In genomic region chr7:140010194-140010895, GRCh38 we compare ENCODE assay signal across 24 cellular contexts. TPM values are rescaled to one million over a fixed set of nuclear protein-coding genes. Genes with fewer than 3 reads are reported as not detected.
A peak's percentile ranks its signal among the peaks of the same experiment; 100 is the strongest.
DNase-seq lines count a peak whose midpoint lies in the region; ATAC-seq and TF ChIP-seq lines count a peak whose summit lies in the region.
"Had no signal": no experiment of that assay in that cellular context is flagged by ENCODE, and none has a peak within 500 bp of the region (broad histone marks: within the 10 kb centered on the region; RNA-seq: fewer than 3 reads in every experiment).

No MANE protein-coding gene starts in this region.

- DNase-seq in NCI-H345 (lab: John Stamatoyannopoulos, UW) (peak; percentile 13), NCI-H345 treated with DMSO at 0.1 percent for 48 hours (lab: John Stamatoyannopoulos, UW; ENCODE audit: unreplicated experiment) (no peak), SW480 (ENCODE audit: low spot score) (peak; percentile 9), spleen (peak; percentile 21), hippocampal formation (lab: John Stamatoyannopoulos, UW) (no peak)
- DNase-seq in Jurkat, Clone E6-1 (ENCODE audit: low read depth, low spot score): peak; percentile 9
- DNase-seq: activated CD4-positive, alpha-beta T cell treated with anti-CD3 and anti-CD28 coated beads, Interleukin-2, amount 50 U/mL, for 48 hours; activated CD8-positive, alpha-beta memory T cell treated with anti-CD3 and anti-CD28 coated beads, Interleukin-2, amount 50 U/mL, for 4 hours; activated naive CD4-positive, alpha-beta T cell; activated naive CD8-positive, alpha-beta T cell treated with anti-CD3 and anti-CD28 coated beads, Interleukin-2, amount 50 U/mL, for 24 hours; CD8-positive, alpha-beta memory T cell; central memory CD4-positive, alpha-beta T cell; cortex of kidney; DMS153; effector memory CD8-positive, alpha-beta T cell; erythroblast; mammary epithelial cell; NCI-H1436 treated with DMSO at 0.1 percent for 48 hours; NCI-H2171; NCI-H526 treated with DMSO at 0.1 percent for 48 hours; T-helper 1 cell; testis had no signal

- H3K36me3 ChIP-seq in spleen: peaks cover 0 to 87% (median 4%) of the 10 kb centered on the region in 6 donors

- H3K27me3 ChIP-seq in spleen (replicated peaks in 1 of 7): no peaks in the 10 kb centered on the region
- H3K27me3 ChIP-seq: testis had no signal

- H3K9me3 ChIP-seq in spleen: no peaks in the 10 kb centered on the region
- H3K9me3 ChIP-seq: testis had no signal

- ATAC-seq in HG03108 (IDR thresholded peaks at IDR 0.05; ENCODE audit: unreplicated experiment): no peak
- ATAC-seq: activated naive CD8-positive, alpha-beta T cell treated with anti-CD3 and anti-CD28 coated beads, Interleukin-2, amount 50 U/mL, for 24 hours; effector memory CD8-positive, alpha-beta T cell; natural killer cell treated with Interleukin-12 subunit alpha and Interleukin-12 subunit beta and Interleukin-15 and Interleukin-18, amount 100 ng/mL, for 72 hours had no signal

- 88 to 91% (median 90%) methylated on average over 9 of the region's 9 CpGs for WGBS in spleen, 5 donors

- no peak for TF ChIP-seq POLR2A in spleen (IDR thresholded peaks at IDR 0.05)

- no peaks in the 10 kb centered on the region for H3K4me1 ChIP-seq in spleen
- H3K4me1 ChIP-seq: testis had no signal

- intact Hi-C loops in spleen (cut with DNase I; ENCODE audit: low total_unique reads): no loop called here

- TF ChIP-seq CTCF in spleen (IDR thresholded peaks at IDR 0.05 in 8 of 11, conservative IDR thresholded peaks at IDR 0.05 in 3 of 11): no peak

- H3K27ac ChIP-seq in spleen: no peak overlapping the region
- H3K27ac ChIP-seq: testis had no signal

- no peak overlapping the region for H3K4me3 ChIP-seq in Jurkat, Clone E6-1 (ENCODE audit: low read length)
- H3K4me3 ChIP-seq in spleen: no peak overlapping the region
- H3K4me3 ChIP-seq: testis had no signal

RNA-seq across cellular contexts. Expression of gene PARP12, which starts 52.4 kb away (rescaled TPM):
- 26.9 TPM for polyA plus RNA-seq in Jurkat, Clone E6-1 (2012; ENCODE audit: insufficient read depth, insufficient read length)
- total RNA-seq in spleen: 100 to 1,000 TPM in 1 of 7 donors, 10 to 100 TPM in 6; 60.8 to 101 (median 77.5) TPM
- 10 to 100 TPM; 26.9 to 68.4 (median 59.2) TPM for polyA plus RNA-seq in spleen

Comparison
In these comparisons a context has a peak if more than half of its experiments do, and no peak if none do; other contexts are left out.
1. DNase-seq: peak in NCI-H345 (single experiment), Jurkat, Clone E6-1 (single experiment), SW480 (single experiment) and spleen (single experiment); none in NCI-H345 treated with DMSO at 0.1 percent for 48 hours (single experiment) and hippocampal formation (0 of 2).